17 cellular contexts compared by ENCODE assay signal in the genomic region with DNA sequence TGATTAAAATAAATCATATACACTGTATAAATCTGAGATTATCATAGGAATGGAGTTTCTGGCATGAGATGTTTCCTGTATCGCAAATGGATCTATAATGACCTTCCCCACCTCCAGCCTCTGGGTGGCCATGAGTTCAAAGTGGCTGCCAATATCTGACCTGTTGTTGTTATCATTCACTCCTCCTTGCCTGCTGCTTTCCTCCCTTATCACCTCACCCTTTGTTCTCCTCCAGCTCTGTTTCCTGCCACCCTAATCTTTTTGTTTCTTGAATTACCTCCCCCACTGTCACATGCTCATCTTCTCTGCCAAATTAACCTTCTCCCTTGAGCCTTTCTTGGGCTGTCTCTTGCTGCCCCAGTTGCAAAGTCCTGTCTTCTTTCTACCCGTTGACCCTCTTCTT. TPM values are rescaled to one million over a fixed set of nuclear protein-coding genes. Genes with fewer than 3 reads are reported as not detected.
A peak's percentile ranks its signal among the peaks of the same experiment; 100 is the strongest.
DNase-seq lines count a peak whose midpoint lies in the region; ATAC-seq, FAIRE-seq and TF ChIP-seq lines count a peak whose summit lies in the region.
"Had no signal": no experiment of that assay in that cellular context is flagged by ENCODE, and none has a peak within 500 bp of the region (broad histone marks: within the 10 kb centered on the region; RNA-seq: fewer than 3 reads in every experiment).

No MANE protein-coding gene starts in this region.

- H3K79me2 ChIP-seq in astrocyte (ENCODE audit: insufficient read depth, low read length), result peaks cover 20% of the 10 kb centered on the region

- H2AFZ ChIP-seq in astrocyte (ENCODE audit: low read depth, low read length), result no peak overlapping the region

- POLR2A ChIA-PET in A673 (lab: Charles Lee; ENCODE audit: low non-redundant PET), result no interaction called here

- no peak for FAIRE-seq in astrocyte (lab: Jason Lieb, UNC)

- H3K4me1 Mint-ChIP-seq in astrocyte (ENCODE audit: low read depth, unreplicated experiment), result peaks cover 57% of the 10 kb centered on the region

- H3K27me3 Mint-ChIP-seq in astrocyte (ENCODE audit: low read depth, unreplicated experiment), result no peaks in the 10 kb centered on the region

- intact Hi-C loops in A673 (cut with micrococcal nuclease; ENCODE audit: unreplicated experiment), result no loop called here
- intact Hi-C loops in posterior vena cava (cut with DNase I), result no loop called here

- H3K36me3 ChIP-seq in A673 (ENCODE audit: insufficient read depth, low read length, poor library complexity, severe bottlenecking) (peaks cover 96% of the 10 kb centered on the region), astrocyte (ENCODE audit: insufficient read depth, low read length) (peaks cover 68% of the 10 kb centered on the region), mesodermal cell (ENCODE audit: control insufficient read depth, insufficient read depth, low read length) (peaks cover 94% of the 10 kb centered on the region)
- H3K36me3 ChIP-seq: ovary had no signal

- ATAC-seq in GM21619 (IDR thresholded peaks at IDR 0.05; ENCODE audit: unreplicated experiment), result no peak
- ATAC-seq: left lung had no signal

- H3K9me3 ChIP-seq in A673 (ENCODE audit: low read depth, low read length, poor library complexity, severe bottlenecking) (no peaks in the 10 kb centered on the region), astrocyte (ENCODE audit: insufficient read depth, low read depth, low read length) (no peaks in the 10 kb centered on the region), mesodermal cell (ENCODE audit: control insufficient read depth, low read length) (no peaks in the 10 kb centered on the region)
- H3K9me3 ChIP-seq: left lung, ovary had no signal

- no peaks in the 10 kb centered on the region for H3K27me3 ChIP-seq in A673 (replicated peaks; ENCODE audit: insufficient read depth, low read depth, low read length, poor library complexity)
- H3K27me3 ChIP-seq in astrocyte (ENCODE audit: insufficient read depth, low read length), result no peaks in the 10 kb centered on the region
- H3K27me3 ChIP-seq: left lung, ovary had no signal

- H3K4me3 ChIP-seq in A673 (ENCODE audit: low read depth, low read length, poor library complexity, severe bottlenecking), result no peak overlapping the region
- no peak overlapping the region for H3K4me3 ChIP-seq in astrocyte (ENCODE audit: insufficient read depth, low read depth, low read length)
- no peak overlapping the region for H3K4me3 ChIP-seq in mesodermal cell (ENCODE audit: extremely low read depth, insufficient read depth, low read length, poor library complexity, severe bottlenecking)
- H3K4me3 ChIP-seq: left lung, ovary had no signal

- in situ Hi-C loops in KBM-7 (cut with MboI; ENCODE audit: low pct_unique_long_range_greater_than_20kb, low sequenced_read_pairs), result no loop called here

- peaks cover 41% of the 10 kb centered on the region for H3K36me3 Mint-ChIP-seq in astrocyte (ENCODE audit: low read depth, unreplicated experiment)

- peaks cover 71% of the 10 kb centered on the region for H4K20me1 ChIP-seq in astrocyte (ENCODE audit: insufficient read depth, low read length)

- H3K4me2 ChIP-seq in astrocyte (ENCODE audit: low read length), result peak overlapping the region; percentile 23
- H3K4me2 ChIP-seq: KMS-11 had no signal

- H3K27ac ChIP-seq in A673 (ENCODE audit: low read depth, low read length, poor library complexity, severe bottlenecking) (peak overlapping the region; percentile 41), astrocyte (ENCODE audit: low read depth, low read length) (no peak overlapping the region), mesodermal cell (ENCODE audit: low read depth, low read length, severe bottlenecking) (peak overlapping the region; percentile 68)
- H3K27ac ChIP-seq: KMS-11, left lung had no signal

- 20 to 75% methylated on average over 1 to 2 of the region's 2 CpGs for WGBS in mesodermal cell (ENCODE audit: insufficient coverage in 2 of 2), 2 experiments

- BruUV-seq in A673 (replicated peaks; lab: Mats Ljungman, UMichigan), result no TSS peak

- DNase-seq in A673 (ENCODE audit: low spot score) (no peak), KBM-7 (peak; percentile 59), astrocyte (ENCODE audit: low read depth) (no peak), NCI-H1417 treated with DMSO at 0.1 percent for 48 hours (lab: John Stamatoyannopoulos, UW) (no peak), posterior vena cava (ENCODE audit: low spot score) (no peak), C1 segment of cervical spinal cord (lab: John Stamatoyannopoulos, UW) (no peak)
- DNase-seq: amygdala; effector memory CD4-positive, alpha-beta T cell; head of caudate nucleus; left lung; ovary; stimulated activated CD4-positive, alpha-beta T cell treated with anti-CD3 and anti-CD28 coated beads, Interleukin-1b, Interleukin-23, amount 100 ng/mL, for 48 hours had no signal

- peak overlapping the region; percentile 44 for H3K27ac Mint-ChIP-seq in astrocyte (ENCODE audit: unreplicated experiment)

- CTCF ChIA-PET in A673 (lab: Charles Lee), result no interaction called here

- H3K4me3 Mint-ChIP-seq in astrocyte (ENCODE audit: unreplicated experiment), result peak overlapping the region; percentile 60

- no peak overlapping the region for H3K9ac ChIP-seq in astrocyte (ENCODE audit: low read length)
- H3K9ac ChIP-seq: KMS-11 had no signal

- H3K4me1 ChIP-seq in A673 (ENCODE audit: insufficient read depth, low read length, poor library complexity, severe bottlenecking) (peaks cover 36% of the 10 kb centered on the region), astrocyte (ENCODE audit: insufficient read depth, low read length) (peaks cover 23% of the 10 kb centered on the region), mesodermal cell (ENCODE audit: control insufficient read depth, insufficient read depth, low read length, poor library complexity, severe bottlenecking) (peaks cover 68% of the 10 kb centered on the region)

- no peaks in the 10 kb centered on the region for H3K9me3 Mint-ChIP-seq in astrocyte (ENCODE audit: unreplicated experiment)

- no peak for TF ChIP-seq CTCF in A673 (conservative IDR thresholded peaks at IDR 0.05; ENCODE audit: low read depth, low read length)
- no peak for TF ChIP-seq CTCF in astrocyte (IDR thresholded peaks at IDR 0.05; ENCODE audit: insufficient read depth, low read depth, low read length)

RNA-seq across cellular contexts. Expression of a gene that starts 12.0 kb away (rescaled TPM):
- total RNA-seq in A673 (2021) (519 and 559 TPM in 2 replicates), astrocyte (324 and 428 TPM in 2 replicates), posterior vena cava (10 to 100 TPM in 1 of 2 donors, 1 to 10 TPM in 1; 7.7 to 14.9 TPM)
- polyA plus RNA-seq in mesodermal cell (2013, experiment 1 of 2), result 627 TPM
- 566 TPM for polyA plus RNA-seq in mesodermal cell (2013, experiment 2 of 2)

RNA-seq across cellular contexts. Expression of a gene that starts 29.0 kb away (rescaled TPM):
- total RNA-seq in A673 (2021) (not detected in 2 replicates), astrocyte (not detected in 2 replicates), posterior vena cava (not detected)
- polyA plus RNA-seq in mesodermal cell (2013, experiment 1 of 2), result not detected
- polyA plus RNA-seq in mesodermal cell (2013, experiment 2 of 2), result not detected
- total RNA-seq: G401 had no signal
- polyA plus RNA-seq: BJ had no signal

Comparison
In these comparisons a context has a peak if more than half of its experiments do, and no peak if none do; other contexts are left out.
1. RNA of a gene that starts 12.0 kb away (total RNA-seq): 519 to 559 TPM in A673 and 324 to 428 TPM in astrocyte; 7.7 to 14.9 TPM in posterior vena cava; every median in the first group is over 10 times any median in the second.